1 cellular context compared by ENCODE assay signal in the genomic region with DNA sequence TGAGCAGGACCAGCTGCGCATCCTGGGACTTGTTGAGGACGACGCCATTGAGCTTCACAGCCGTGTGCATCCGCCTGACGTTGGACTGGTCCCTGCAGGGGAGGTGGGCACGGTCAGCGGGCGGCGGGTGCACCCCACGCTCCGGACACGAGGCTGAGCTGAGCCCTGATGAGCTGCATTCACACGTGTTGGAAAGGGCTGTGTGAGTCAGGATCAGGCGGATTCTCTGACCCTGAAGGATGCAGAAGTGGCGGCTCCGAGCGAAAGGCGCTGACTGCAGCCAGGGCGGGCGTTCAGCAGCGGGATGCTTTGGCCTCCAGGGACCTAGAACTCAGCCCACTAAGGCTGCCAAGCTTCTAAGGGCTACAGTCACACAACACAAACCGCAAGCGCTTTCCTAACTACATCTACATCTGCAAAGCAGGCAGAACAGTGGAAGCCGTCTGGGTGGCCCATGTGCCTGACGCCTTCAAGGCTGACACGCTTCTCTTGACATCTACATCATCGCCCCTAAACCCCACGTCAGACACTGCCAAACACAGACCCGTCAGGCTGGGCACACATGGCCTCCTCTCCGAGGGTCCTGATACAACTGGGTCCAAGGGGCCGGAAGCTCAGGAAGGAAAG.
TF ChIP-seq lines count a peak whose summit lies in the region.

No MANE protein-coding gene starts in this region.

TF ChIP-seq in K562, 482 proteins besides CTCF, POLR2A, EP300 and RAD21:
- TF ChIP-seq, protein P1, sequence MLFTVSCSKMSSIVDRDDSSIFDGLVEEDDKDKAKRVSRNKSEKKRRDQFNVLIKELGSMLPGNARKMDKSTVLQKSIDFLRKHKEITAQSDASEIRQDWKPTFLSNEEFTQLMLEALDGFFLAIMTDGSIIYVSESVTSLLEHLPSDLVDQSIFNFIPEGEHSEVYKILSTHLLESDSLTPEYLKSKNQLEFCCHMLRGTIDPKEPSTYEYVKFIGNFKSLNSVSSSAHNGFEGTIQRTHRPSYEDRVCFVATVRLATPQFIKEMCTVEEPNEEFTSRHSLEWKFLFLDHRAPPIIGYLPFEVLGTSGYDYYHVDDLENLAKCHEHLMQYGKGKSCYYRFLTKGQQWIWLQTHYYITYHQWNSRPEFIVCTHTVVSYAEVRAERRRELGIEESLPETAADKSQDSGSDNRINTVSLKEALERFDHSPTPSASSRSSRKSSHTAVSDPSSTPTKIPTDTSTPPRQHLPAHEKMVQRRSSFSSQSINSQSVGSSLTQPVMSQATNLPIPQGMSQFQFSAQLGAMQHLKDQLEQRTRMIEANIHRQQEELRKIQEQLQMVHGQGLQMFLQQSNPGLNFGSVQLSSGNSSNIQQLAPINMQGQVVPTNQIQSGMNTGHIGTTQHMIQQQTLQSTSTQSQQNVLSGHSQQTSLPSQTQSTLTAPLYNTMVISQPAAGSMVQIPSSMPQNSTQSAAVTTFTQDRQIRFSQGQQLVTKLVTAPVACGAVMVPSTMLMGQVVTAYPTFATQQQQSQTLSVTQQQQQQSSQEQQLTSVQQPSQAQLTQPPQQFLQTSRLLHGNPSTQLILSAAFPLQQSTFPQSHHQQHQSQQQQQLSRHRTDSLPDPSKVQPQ (CRISPR knock-in tag; IDR thresholded peaks at IDR 0.05; ENCODE audit: borderline replicate concordance), result no peak
- TF ChIP-seq, protein P2, sequence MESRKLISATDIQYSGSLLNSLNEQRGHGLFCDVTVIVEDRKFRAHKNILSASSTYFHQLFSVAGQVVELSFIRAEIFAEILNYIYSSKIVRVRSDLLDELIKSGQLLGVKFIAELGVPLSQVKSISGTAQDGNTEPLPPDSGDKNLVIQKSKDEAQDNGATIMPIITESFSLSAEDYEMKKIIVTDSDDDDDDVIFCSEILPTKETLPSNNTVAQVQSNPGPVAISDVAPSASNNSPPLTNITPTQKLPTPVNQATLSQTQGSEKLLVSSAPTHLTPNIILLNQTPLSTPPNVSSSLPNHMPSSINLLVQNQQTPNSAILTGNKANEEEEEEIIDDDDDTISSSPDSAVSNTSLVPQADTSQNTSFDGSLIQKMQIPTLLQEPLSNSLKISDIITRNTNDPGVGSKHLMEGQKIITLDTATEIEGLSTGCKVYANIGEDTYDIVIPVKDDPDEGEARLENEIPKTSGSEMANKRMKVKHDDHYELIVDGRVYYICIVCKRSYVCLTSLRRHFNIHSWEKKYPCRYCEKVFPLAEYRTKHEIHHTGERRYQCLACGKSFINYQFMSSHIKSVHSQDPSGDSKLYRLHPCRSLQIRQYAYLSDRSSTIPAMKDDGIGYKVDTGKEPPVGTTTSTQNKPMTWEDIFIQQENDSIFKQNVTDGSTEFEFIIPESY (CRISPR knock-in tag; IDR thresholded peaks at IDR 0.05), result peak; percentile 69; the same call in 1 of the 2 replicates
